8 cellular contexts compared by ENCODE assay signal in genomic region chr4:127964426-127965061, GRCh38. TPM values are rescaled to one million over a fixed set of nuclear protein-coding genes. Genes with fewer than 3 reads are reported as not detected.
DNase-seq lines count a peak whose midpoint lies in the region; ATAC-seq and TF ChIP-seq lines count a peak whose summit lies in the region.
"Not testable (repeated sequence)": the region's sequence is repeated elsewhere in the genome, so short reads cannot be mapped to it uniquely, and the experiment has no call there.

No MANE protein-coding gene starts in this region.

- H3K36me3 Mint-ChIP-seq in activated naive CD8-positive, alpha-beta T cell treated with anti-CD3 and anti-CD28 coated beads, Interleukin-2, amount 50 U/mL, for 24 hours (ENCODE audit: low read depth): peaks cover 16% of the 10 kb centered on the region
- peaks cover 12% of the 10 kb centered on the region for H3K36me3 Mint-ChIP-seq in nephron (ENCODE audit: low read depth)

- H3K4me3 ChIP-seq in SJCRH30 (peak overlapping the region; percentile 89), gastroesophageal sphincter (peak overlapping the region; percentile 45 to 81)

- peak overlapping the region; percentile 91 for H3K4me3 Mint-ChIP-seq in activated naive CD8-positive, alpha-beta T cell treated with anti-CD3 and anti-CD28 coated beads, Interleukin-2, amount 50 U/mL, for 24 hours
- peak overlapping the region; percentile 90 to 98 (median 97) for H3K4me3 Mint-ChIP-seq in nephron
- H3K4me3 Mint-ChIP-seq in stimulated activated naive CD8-positive, alpha-beta T cell treated with anti-CD3 and anti-CD28 coated beads, Interleukin-15, amount 100 ng/mL, for 72 hours: peak overlapping the region; percentile 75 to 79

- not testable (repeated sequence) for TF ChIP-seq POLR2A in gastroesophageal sphincter (IDR thresholded peaks at IDR 0.05)

- H3K27me3 Mint-ChIP-seq in activated naive CD8-positive, alpha-beta T cell treated with anti-CD3 and anti-CD28 coated beads, Interleukin-2, amount 50 U/mL, for 24 hours; nephron (ENCODE audit: low read depth); stimulated activated naive CD8-positive, alpha-beta T cell treated with anti-CD3 and anti-CD28 coated beads, Interleukin-15, amount 100 ng/mL, for 72 hours: not testable (repeated sequence)

- TF ChIP-seq EP300 in gastroesophageal sphincter (IDR thresholded peaks at IDR 0.05): not testable (repeated sequence)

- H3K4me1 Mint-ChIP-seq in activated naive CD8-positive, alpha-beta T cell treated with anti-CD3 and anti-CD28 coated beads, Interleukin-2, amount 50 U/mL, for 24 hours: peaks cover 46% of the 10 kb centered on the region
- peaks cover 12% of the 10 kb centered on the region for H3K4me1 Mint-ChIP-seq in nephron
- H3K4me1 Mint-ChIP-seq in stimulated activated naive CD8-positive, alpha-beta T cell treated with anti-CD3 and anti-CD28 coated beads, Interleukin-15, amount 100 ng/mL, for 72 hours: peaks cover 38% of the 10 kb centered on the region

- TF ChIP-seq CTCF in gastroesophageal sphincter (IDR thresholded peaks at IDR 0.05); nephron (IDR thresholded peaks at IDR 0.05; ENCODE audit: unreplicated experiment in 3 of 3): not testable (repeated sequence)

- WGBS in gastroesophageal sphincter (ENCODE audit: low coverage in 1 of 2), 2 donors: 0% methylated on average over 9 of the region's 41 CpGs; no CpG with 5 or more reads in 1 of the 2 donors

- H3K9me3 Mint-ChIP-seq in activated naive CD8-positive, alpha-beta T cell treated with anti-CD3 and anti-CD28 coated beads, Interleukin-2, amount 50 U/mL, for 24 hours; nephron; stimulated activated naive CD8-positive, alpha-beta T cell treated with anti-CD3 and anti-CD28 coated beads, Interleukin-15, amount 100 ng/mL, for 72 hours: not testable (repeated sequence)

- H3K4me1 ChIP-seq in SJCRH30: peaks cover 15% of the 10 kb centered on the region
- H3K4me1 ChIP-seq in gastroesophageal sphincter: peaks cover 0 to 57% (median 0%) of the 10 kb centered on the region in 3 donors

- H3K27ac Mint-ChIP-seq in activated naive CD8-positive, alpha-beta T cell treated with anti-CD3 and anti-CD28 coated beads, Interleukin-2, amount 50 U/mL, for 24 hours: peak overlapping the region; percentile 93
- peak overlapping the region; percentile 93 to 96 (median 96) for H3K27ac Mint-ChIP-seq in nephron
- H3K27ac Mint-ChIP-seq in stimulated activated naive CD8-positive, alpha-beta T cell treated with anti-CD3 and anti-CD28 coated beads, Interleukin-15, amount 100 ng/mL, for 72 hours: peak overlapping the region; percentile 90 to 91

- not testable (repeated sequence) for H3K36me3 ChIP-seq in SJCRH30, gastroesophageal sphincter

- peak; percentile 36 for DNase-seq in GF-D8 (lab: John Stamatoyannopoulos, UW)
- not testable (repeated sequence) for DNase-seq in SJCRH30; stimulated activated naive CD8-positive, alpha-beta T cell treated with anti-CD3 and anti-CD28 coated beads, Interleukin-15, amount 100 ng/mL, for 72 hours
- DNase-seq in activated naive CD8-positive, alpha-beta T cell treated with anti-CD3 and anti-CD28 coated beads, Interleukin-2, amount 50 U/mL, for 24 hours: peak; percentile 18

- H3K27me3 ChIP-seq in SJCRH30, gastroesophageal sphincter: not testable (repeated sequence)

- peak; percentile 28 for ATAC-seq in GM21723 (IDR thresholded peaks at IDR 0.05; ENCODE audit: unreplicated experiment)
- peak; percentile 31 for ATAC-seq in HG03432 (IDR thresholded peaks at IDR 0.05; ENCODE audit: unreplicated experiment)
- ATAC-seq in activated naive CD8-positive, alpha-beta T cell treated with anti-CD3 and anti-CD28 coated beads, Interleukin-2, amount 50 U/mL, for 24 hours: not testable (repeated sequence)
- ATAC-seq in gastroesophageal sphincter: peak; percentile 30
- ATAC-seq in stimulated activated naive CD8-positive, alpha-beta T cell treated with anti-CD3 and anti-CD28 coated beads, Interleukin-15, amount 100 ng/mL, for 72 hours: peak; percentile 11

- H3K9me3 ChIP-seq in SJCRH30 (replicated peaks); gastroesophageal sphincter: not testable (repeated sequence)

- peak overlapping the region; percentile 44 for H3K27ac ChIP-seq in SJCRH30
- H3K27ac ChIP-seq in gastroesophageal sphincter: peak overlapping the region; percentile 63 to 97 (median 94)

RNA-seq across cellular contexts. Expression of gene MFSD8, which starts 0.4 kb away (rescaled TPM):
- 4.0 and 5.5 TPM in 2 replicates for total RNA-seq in SJCRH30 (2014; rRNA removed; shearing (Covaris generic))
- 10 to 100 TPM; 11.4 to 55.4 (median 30.5) TPM for total RNA-seq in gastroesophageal sphincter

RNA-seq across cellular contexts. Expression of gene ABHD18, which starts 0.7 kb away (rescaled TPM):
- 3.1 and 3.6 TPM in 2 replicates for total RNA-seq in SJCRH30 (2014; rRNA removed; shearing (Covaris generic))
- total RNA-seq in gastroesophageal sphincter: 1 to 10 TPM; 6.5 to 10.0 (median 8.4) TPM
